25 cellular contexts compared by ENCODE assay signal in genomic region chr12:44523828-44524227, GRCh38.
DNase-seq lines count a peak whose midpoint lies in the region; ATAC-seq, FAIRE-seq and TF ChIP-seq lines count a peak whose summit lies in the region.
"Had no signal": no experiment of that assay in that cellular context is flagged by ENCODE, and none has a peak within 500 bp of the region (broad histone marks: within the 10 kb centered on the region; RNA-seq: fewer than 3 reads in every experiment).

No MANE protein-coding gene starts in this region.

- TF ChIP-seq RAD21 in H1 (IDR thresholded peaks at IDR 0.05 in 1 of 2, conservative IDR thresholded peaks at IDR 0.05 in 1 of 2; ENCODE audit: low read depth in 2 of 2, low read length in 2 of 2) = no peak

- FAIRE-seq in H1 (lab: Jason Lieb, UNC) = no peak
- FAIRE-seq: A549, D721Med, GM12878 had no signal

- H3K23ac ChIP-seq in H1 (ENCODE audit: insufficient read length) = no peak overlapping the region

- H3K9me3 Mint-ChIP-seq in activated naive CD8-positive, alpha-beta T cell (ENCODE audit: low read depth) = no peaks in the 10 kb centered on the region
- H3K9me3 Mint-ChIP-seq in activated naive CD8-positive, alpha-beta T cell treated with anti-CD3 and anti-CD28 coated beads, Interleukin-2, amount 50 U/mL, for 24 hours = no peaks in the 10 kb centered on the region
- H3K9me3 Mint-ChIP-seq in natural killer cell treated with Interleukin-12 subunit alpha and Interleukin-12 subunit beta and Interleukin-15 and Interleukin-18, amount 100 ng/mL, for 72 hours = peaks cover 3% of the 10 kb centered on the region
- H3K9me3 Mint-ChIP-seq: CD4-positive, alpha-beta T cell; H9 had no signal

- no peak overlapping the region for H4K5ac ChIP-seq in H1 (ENCODE audit: insufficient read length, low read depth, low read length)

- H3K4me2 ChIP-seq in H1 (ENCODE audit: insufficient read depth in 1 of 2, low read depth in 2 of 2, low read length in 2 of 2) = no peak overlapping the region
- H3K4me2 ChIP-seq: A549; BLaER1 treated with 17β-estradiol and CSF1 and Interleukin-3, amounts not matched to agents 10 nM and 100 nM had no signal

- H2BK5ac ChIP-seq in H1 (ENCODE audit: low read depth, low read length) = no peak overlapping the region

- no peak overlapping the region for H3K4me3 Mint-ChIP-seq in activated naive CD8-positive, alpha-beta T cell
- no peak overlapping the region for H3K4me3 Mint-ChIP-seq in activated naive CD8-positive, alpha-beta T cell treated with anti-CD3 and anti-CD28 coated beads, Interleukin-2, amount 50 U/mL, for 24 hours
- H3K4me3 Mint-ChIP-seq in natural killer cell treated with Interleukin-12 subunit alpha and Interleukin-12 subunit beta and Interleukin-15 and Interleukin-18, amount 100 ng/mL, for 72 hours = no peak overlapping the region
- H3K4me3 Mint-ChIP-seq: CD14-positive monocyte; CD4-positive, alpha-beta T cell; CD8-positive, alpha-beta memory T cell; H9 had no signal

- WGBS in H1 (ENCODE audit: extremely low coverage in 1 of 2, insufficient coverage in 1 of 2, insufficient read length in 1 of 2, insufficient replicate concordance in 2 of 2, low coverage in 1 of 2, low lambda C conversion rate in 2 of 2, missing lambda C conversion rate in 1 of 2), 2 experiments = 87% methylated on average over 2 of the region's 2 CpGs; no CpG with 5 or more reads in 1 of the 2 experiments

- no peak for TF ChIP-seq POLR2A in H1 (IDR thresholded peaks at IDR 0.05; ENCODE audit: control extremely low read depth in 1 of 2, low read depth in 2 of 2, low read length in 2 of 2)

- intact Hi-C loops in Right ventricle myocardium inferior (cut with DNase I) = no loop called here

- no peaks in the 10 kb centered on the region; a peak in 1 of 4 replicates for H3K9me3 ChIP-seq in H1 (ENCODE audit: insufficient read depth in 2 of 2, low read depth in 1 of 2, low read length in 1 of 2)
- H3K9me3 ChIP-seq: A549; BE2C; BLaER1 treated with 17β-estradiol and CSF1 and Interleukin-3, amounts not matched to agents 10 nM and 100 nM had no signal

- no peak for TF ChIP-seq CTCF in H1 (IDR thresholded peaks at IDR 0.05; ENCODE audit: control extremely low read depth in 1 of 3, insufficient read depth in 1 of 3, low read depth in 1 of 3, low read length in 3 of 3)

- H3K9ac ChIP-seq in H1 (replicated peaks in 1 of 4; ENCODE audit: extremely low read depth in 1 of 4, low read depth in 3 of 4, low read length in 3 of 4) = no peak overlapping the region
- H3K9ac ChIP-seq: BLaER1 treated with 17β-estradiol and CSF1 and Interleukin-3, amounts not matched to agents 10 nM and 100 nM had no signal

- peaks cover 1% of the 10 kb centered on the region for H3K4me1 Mint-ChIP-seq in activated naive CD8-positive, alpha-beta T cell (ENCODE audit: low read depth)
- peaks cover 4% of the 10 kb centered on the region for H3K4me1 Mint-ChIP-seq in activated naive CD8-positive, alpha-beta T cell treated with anti-CD3 and anti-CD28 coated beads, Interleukin-2, amount 50 U/mL, for 24 hours
- H3K4me1 Mint-ChIP-seq in natural killer cell treated with Interleukin-12 subunit alpha and Interleukin-12 subunit beta and Interleukin-15 and Interleukin-18, amount 100 ng/mL, for 72 hours (ENCODE audit: low read depth in 2 of 2) = no peaks in the 10 kb centered on the region
- H3K4me1 Mint-ChIP-seq: CD14-positive monocyte; CD8-positive, alpha-beta memory T cell had no signal

- no peak overlapping the region for H4K8ac ChIP-seq in H1 (ENCODE audit: extremely low read depth, insufficient read depth, low read length)

- H2BK12ac ChIP-seq in H1 (ENCODE audit: low read depth, low read length) = no peak overlapping the region

- POLR2A ChIA-PET in H1 (lab: Charles Lee; ENCODE audit: partially characterized antibody) = no interaction called here

- no peak for ATAC-seq in activated naive CD8-positive, alpha-beta T cell treated with anti-CD3 and anti-CD28 coated beads, Interleukin-2, amount 50 U/mL, for 24 hours
- ATAC-seq in natural killer cell treated with Interleukin-12 subunit alpha and Interleukin-12 subunit beta and Interleukin-15 and Interleukin-18, amount 100 ng/mL, for 72 hours = no peak
- no peak for ATAC-seq in Right ventricle myocardium inferior
- ATAC-seq: A549, GM12878, HCT116 had no signal

- H2AK5ac ChIP-seq in H1 (ENCODE audit: low read depth, low read length) = no peak overlapping the region

- no peak overlapping the region for H3K4ac ChIP-seq in H1 (replicated peaks; ENCODE audit: insufficient read length, low read depth, low read length)

- no peak overlapping the region for H2BK20ac ChIP-seq in H1 (ENCODE audit: low read length)

- no peaks in the 10 kb centered on the region for H3K36me3 ChIP-seq in H7 (replicated peaks; ENCODE audit: control insufficient read depth, insufficient read depth, low read length)
- no peaks in the 10 kb centered on the region; a peak in 1 of 8 replicates for H3K36me3 ChIP-seq in H1 (ENCODE audit: control insufficient read depth in 2 of 4, insufficient read depth in 4 of 4, low read length in 3 of 4)
- H3K36me3 ChIP-seq: BE2C; BLaER1 treated with 17β-estradiol and CSF1 and Interleukin-3, amounts not matched to agents 10 nM and 100 nM had no signal

- H2BK120ac ChIP-seq in H1 (replicated peaks; ENCODE audit: low read depth, low read length) = no peak overlapping the region

- H4K91ac ChIP-seq in H1 (replicated peaks; ENCODE audit: insufficient read length, low read length) = no peak overlapping the region

- no peaks in the 10 kb centered on the region for H4K20me1 ChIP-seq in H1 (replicated peaks in 1 of 2; ENCODE audit: control insufficient read depth in 1 of 2, insufficient read depth in 2 of 2, low read length in 2 of 2)
- H4K20me1 ChIP-seq: BLaER1 treated with 17β-estradiol and CSF1 and Interleukin-3, amounts not matched to agents 10 nM and 100 nM had no signal

- H3K4me3 ChIP-seq in H7 (ENCODE audit: insufficient read depth, low read depth, low read length) (no peak overlapping the region), H1 (ENCODE audit: extremely low read depth in 1 of 4, insufficient read depth in 2 of 4, low read depth in 3 of 4, low read length in 4 of 4) (no peak overlapping the region)
- H3K4me3 ChIP-seq: A549; BLaER1 treated with 17β-estradiol and CSF1 and Interleukin-3, amounts not matched to agents 10 nM and 100 nM; GM12878 had no signal

- H3K14ac ChIP-seq in H1 (ENCODE audit: insufficient read length) = no peak overlapping the region

- peaks cover 15% of the 10 kb centered on the region for H3K36me3 Mint-ChIP-seq in activated naive CD8-positive, alpha-beta T cell
- H3K36me3 Mint-ChIP-seq in activated naive CD8-positive, alpha-beta T cell treated with anti-CD3 and anti-CD28 coated beads, Interleukin-2, amount 50 U/mL, for 24 hours (ENCODE audit: low read depth) = peaks cover 12% of the 10 kb centered on the region
- H3K36me3 Mint-ChIP-seq in natural killer cell treated with Interleukin-12 subunit alpha and Interleukin-12 subunit beta and Interleukin-15 and Interleukin-18, amount 100 ng/mL, for 72 hours = no peaks in the 10 kb centered on the region
- H3K36me3 Mint-ChIP-seq: CD14-positive monocyte had no signal

- H3K23me2 ChIP-seq in H1 (ENCODE audit: low read depth, low read length) = no peaks in the 10 kb centered on the region; the same call in 1 of the 2 replicates

- no peak overlapping the region for H2AFZ ChIP-seq in H1 (ENCODE audit: low read length)

- no peak for DNase-seq in activated naive CD8-positive, alpha-beta T cell treated with anti-CD3 and anti-CD28 coated beads, Interleukin-2, amount 50 U/mL, for 24 hours
- DNase-seq in H7 (peak; percentile 30), H1 (ENCODE audit: low read depth in 1 of 2, low spot score in 2 of 2) (no peak), SHP77 (lab: John Stamatoyannopoulos, UW) (no peak), Right ventricle myocardium inferior (ENCODE audit: missing footprints) (no peak)
- DNase-seq in natural killer cell treated with Interleukin-12 subunit alpha and Interleukin-12 subunit beta and Interleukin-15 and Interleukin-18, amount 100 ng/mL, for 72 hours (ENCODE audit: low spot score) = no peak
- DNase-seq: 8988T; ACHN; AML-193; BE2C; CD4-positive, alpha-beta T cell; CD8-positive, alpha-beta memory T cell; DMS 273 treated with DMSO at 0.1 percent for 48 hours; DMS79; EL; GDM1; GOT3; H9 had no signal

- H3K4me1 ChIP-seq in H1 (replicated peaks in 1 of 4; ENCODE audit: control insufficient read depth in 3 of 4, insufficient read depth in 4 of 4, low read length in 3 of 4) = peaks cover 0 to 8% (median 3%) of the 10 kb centered on the region in 4 experiments; a peak in 4 of 7 replicates
- H3K4me1 ChIP-seq: A549; BE2C; BLaER1 treated with 17β-estradiol and CSF1 and Interleukin-3, amounts not matched to agents 10 nM and 100 nM had no signal

- H3K27me3 ChIP-seq in H7 (ENCODE audit: control insufficient read depth, insufficient read depth, low read length) = no peaks in the 10 kb centered on the region
- H3K27me3 ChIP-seq in H1 (replicated peaks in 1 of 4; ENCODE audit: control insufficient read depth in 3 of 4, extremely low read depth in 1 of 4, insufficient read depth in 3 of 4, low read length in 3 of 4) = no peaks in the 10 kb centered on the region
- H3K27me3 ChIP-seq: BE2C; BLaER1 treated with 17β-estradiol and CSF1 and Interleukin-3, amounts not matched to agents 10 nM and 100 nM had no signal

- TF ChIP-seq EP300 in H1 (IDR thresholded peaks at IDR 0.05; ENCODE audit: borderline replicate concordance in 1 of 2, low read depth in 2 of 2, low read length in 2 of 2) = no peak

- H3K27me3 Mint-ChIP-seq in activated naive CD8-positive, alpha-beta T cell = no peaks in the 10 kb centered on the region
- no peaks in the 10 kb centered on the region for H3K27me3 Mint-ChIP-seq in activated naive CD8-positive, alpha-beta T cell treated with anti-CD3 and anti-CD28 coated beads, Interleukin-2, amount 50 U/mL, for 24 hours
- no peaks in the 10 kb centered on the region for H3K27me3 Mint-ChIP-seq in natural killer cell treated with Interleukin-12 subunit alpha and Interleukin-12 subunit beta and Interleukin-15 and Interleukin-18, amount 100 ng/mL, for 72 hours
- H3K27me3 Mint-ChIP-seq: CD4-positive, alpha-beta T cell; CD8-positive, alpha-beta memory T cell had no signal

- no peaks in the 10 kb centered on the region for H3K79me1 ChIP-seq in H1 (ENCODE audit: low read depth, low read length)

- H3K79me2 ChIP-seq in H1 (ENCODE audit: control insufficient read depth in 1 of 2, insufficient read depth in 2 of 2, low read length in 2 of 2) = no peaks in the 10 kb centered on the region

- peak overlapping the region; percentile 18 for H3K27ac Mint-ChIP-seq in activated naive CD8-positive, alpha-beta T cell
- H3K27ac Mint-ChIP-seq in activated naive CD8-positive, alpha-beta T cell treated with anti-CD3 and anti-CD28 coated beads, Interleukin-2, amount 50 U/mL, for 24 hours = no peak overlapping the region
- H3K27ac Mint-ChIP-seq in natural killer cell treated with Interleukin-12 subunit alpha and Interleukin-12 subunit beta and Interleukin-15 and Interleukin-18, amount 100 ng/mL, for 72 hours = no peak overlapping the region
- H3K27ac Mint-ChIP-seq: CD14-positive monocyte; CD4-positive, alpha-beta T cell; CD8-positive, alpha-beta memory T cell had no signal

- no peak overlapping the region for H3K18ac ChIP-seq in H1 (ENCODE audit: extremely low read depth, low read length)

- CTCF ChIA-PET in H1 (lab: Charles Lee; ENCODE audit: partially characterized antibody) = interaction anchor here (1.3 to 2.8 kb wide), 2 partner anchors 13 to 251 kb away, joined by 4 to 15 read pairs; no protein-coding TSS in a partner anchor

- no peak overlapping the region for H3K27ac ChIP-seq in H1 (ENCODE audit: low read depth, low read length)
- H3K27ac ChIP-seq: A549; BLaER1 treated with 17β-estradiol and CSF1 and Interleukin-3, amounts not matched to agents 10 nM and 100 nM had no signal

- no peak overlapping the region for H3K56ac ChIP-seq in H1 (replicated peaks; ENCODE audit: insufficient read length, low read depth, low read length)

- H2BK15ac ChIP-seq in H1 (ENCODE audit: low read length) = no peak overlapping the region
